23 cellular contexts compared by ENCODE assay signal in the genomic region with DNA sequence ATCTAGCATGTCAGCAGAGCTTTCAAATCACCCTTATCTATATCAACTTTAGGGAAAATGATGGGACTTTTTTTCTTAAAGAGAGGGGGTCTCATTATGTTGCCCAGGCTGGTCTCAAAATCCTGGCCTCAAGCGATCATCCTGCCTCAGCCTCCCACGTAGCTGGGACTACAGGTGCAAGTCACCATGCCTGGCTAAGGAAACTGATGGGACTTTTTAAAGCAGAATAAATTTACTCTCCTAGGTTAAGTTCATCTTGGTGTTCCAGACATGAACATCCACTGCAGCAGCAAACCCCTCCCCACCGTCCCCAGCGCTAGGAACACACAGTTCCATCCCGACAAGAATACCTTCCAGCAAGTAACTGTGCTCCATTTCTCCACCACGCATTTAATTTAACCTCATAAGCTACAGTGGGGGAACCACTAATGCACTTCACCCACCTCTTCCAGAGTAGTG.
"Had no signal": no experiment of that assay in that cellular context is flagged by ENCODE, and none has a peak within 500 bp of the region (broad histone marks: within the 10 kb centered on the region; RNA-seq: fewer than 3 reads in every experiment).

No MANE protein-coding gene starts in this region.

- H2AFZ ChIP-seq: neural progenitor cell, parathyroid adenoma had no signal

- H3K9me3 ChIP-seq: colonic mucosa, esophagus squamous epithelium, right atrium auricular region, sigmoid colon, thoracic aorta, tibial nerve, upper lobe of left lung had no signal

- H3K36me3 Mint-ChIP-seq: neural progenitor cell had no signal

- H3K27ac ChIP-seq: colonic mucosa, esophagus squamous epithelium, neural progenitor cell, parathyroid adenoma, right atrium auricular region, sigmoid colon, thoracic aorta, upper lobe of left lung had no signal

- H3K27me3 ChIP-seq: colonic mucosa, esophagus squamous epithelium, neural progenitor cell, right atrium auricular region, sigmoid colon, tibial nerve, upper lobe of left lung had no signal

- ATAC-seq: effector memory CD8-positive, alpha-beta T cell; naive thymus-derived CD4-positive, alpha-beta T cell; stimulated activated naive B cell treated with anti-CD40 and anti-IgM and Interleukin-4, amounts not matched to agents 10 μg/mL and 1 μg/mL and 100 μg/mL, for 72 hours had no signal

- H3K4me3 ChIP-seq: colonic mucosa, esophagus squamous epithelium, lung, neural progenitor cell, right atrium auricular region, sigmoid colon, thoracic aorta, tibial nerve, upper lobe of left lung had no signal

- H3K4me1 Mint-ChIP-seq: neural progenitor cell had no signal

- H3K27ac Mint-ChIP-seq: neural progenitor cell, progenitor cell of endocrine pancreas had no signal

- H3K4me3 Mint-ChIP-seq: effector memory CD8-positive, alpha-beta T cell; naive thymus-derived CD4-positive, alpha-beta T cell; nephron; neural progenitor cell; stimulated activated naive B cell treated with anti-CD40 and anti-IgM and Interleukin-4, amounts not matched to agents 10 μg/mL and 1 μg/mL and 100 μg/mL, for 72 hours had no signal

- DNase-seq: central memory CD4-positive, alpha-beta T cell; colonic mucosa; dermis blood vessel endothelial cell; effector memory CD8-positive, alpha-beta T cell; erythroblast; esophagus squamous epithelium; foreskin melanocyte; mesenchymal stem cell; midbrain; naive thymus-derived CD4-positive, alpha-beta T cell; sigmoid colon; stimulated activated CD4-positive, alpha-beta T cell treated with anti-CD3 and anti-CD28 coated beads, Interleukin-4, amount 100 ng/mL, for 4 hours; stimulated activated naive B cell treated with anti-CD40 and anti-IgM and Interleukin-4, amounts not matched to agents 10 μg/mL and 1 μg/mL and 100 μg/mL, for 72 hours; substantia nigra; upper lobe of left lung had no signal

- H3K9ac ChIP-seq: neural progenitor cell, parathyroid adenoma had no signal

- H3K27me3 Mint-ChIP-seq: effector memory CD8-positive, alpha-beta T cell; naive thymus-derived CD4-positive, alpha-beta T cell; progenitor cell of endocrine pancreas; stimulated activated naive B cell treated with anti-CD40 and anti-IgM and Interleukin-4, amounts not matched to agents 10 μg/mL and 1 μg/mL and 100 μg/mL, for 72 hours had no signal

- H3K9me3 Mint-ChIP-seq: effector memory CD8-positive, alpha-beta T cell; naive thymus-derived CD4-positive, alpha-beta T cell; nephron; neural progenitor cell; stimulated activated naive B cell treated with anti-CD40 and anti-IgM and Interleukin-4, amounts not matched to agents 10 μg/mL and 1 μg/mL and 100 μg/mL, for 72 hours had no signal

- H3K36me3 ChIP-seq: colonic mucosa, neural progenitor cell, right atrium auricular region, thoracic aorta had no signal

- H3K4me1 ChIP-seq: neural progenitor cell had no signal

- H3K4me2 ChIP-seq: neural progenitor cell had no signal
